ENCODE assay signal across 15 cellular contexts in genomic region chr11:112364962-112365481, GRCh38.
DNase-seq lines count a peak whose midpoint lies in the region; ATAC-seq, FAIRE-seq and TF ChIP-seq lines count a peak whose summit lies in the region.
"Had no signal": no experiment of that assay in that cellular context is flagged by ENCODE, and none has a peak within 500 bp of the region (broad histone marks: within the 10 kb centered on the region; RNA-seq: fewer than 3 reads in every experiment).

No MANE protein-coding gene starts in this region.

- ATAC-seq in activated CD4-positive, alpha-beta T cell treated with anti-CD3 and anti-CD28 coated beads for 36 hours: no peak
- ATAC-seq: CD8-positive, alpha-beta T cell had no signal

- H3K4me1 ChIP-seq in BE2C: peaks cover 15% of the 10 kb centered on the region; the same call in 1 of the 2 replicates
- peaks cover 0 to 5% of the 10 kb centered on the region in 2 donors for H3K4me1 ChIP-seq in muscle layer of duodenum (ENCODE audit: control insufficient read depth in 1 of 2, insufficient read depth in 2 of 2, low read length in 2 of 2)

- H3K4me3 ChIP-seq in BE2C (ENCODE audit: low read depth, low read length) (no peak overlapping the region), muscle layer of duodenum (ENCODE audit: low read depth in 1 of 2, low read length in 2 of 2) (no peak overlapping the region)

- peak; percentile 59 for DNase-seq in BE2C
- peak; percentile 13 for DNase-seq in NCI-H226
- no peak for DNase-seq in stimulated activated CD8-positive, alpha-beta memory T cell treated with anti-CD3 and anti-CD28 coated beads, Interleukin-4, amount 100 ng/mL, for 48 hours
- DNase-seq in activated CD4-positive, alpha-beta T cell treated with anti-CD3 and anti-CD28 coated beads for 36 hours: no peak
- DNase-seq in hypothalamus (lab: John Stamatoyannopoulos, UW): no peak
- DNase-seq in NCI-H1930 (lab: John Stamatoyannopoulos, UW): no peak
- DNase-seq: activated CD4-positive, alpha-beta T cell treated with anti-CD3 and anti-CD28 coated beads, Interleukin-2, amount 10 ng/mL, durations not matched to agents 7 days and 5 days; activated naive CD4-positive, alpha-beta T cell treated with anti-CD3 and anti-CD28 coated beads for 36 hours; CD8-positive, alpha-beta T cell; endodermal cell; NCI-H2107; nucleus accumbens; stimulated activated CD4-positive, alpha-beta T cell treated with anti-CD3 and anti-CD28 coated beads, Interleukin-4, amount 100 ng/mL, for 24 hours had no signal

- POLR2A ChIA-PET in activated CD4-positive, alpha-beta T cell treated with anti-CD3 and anti-CD28 coated beads for 36 hours (lab: Charles Lee): no interaction called here

- H3K9me3 Mint-ChIP-seq in activated CD4-positive, alpha-beta T cell treated with anti-CD3 and anti-CD28 coated beads for 36 hours (ENCODE audit: low read depth): no peaks in the 10 kb centered on the region
- H3K9me3 Mint-ChIP-seq: activated CD4-positive, alpha-beta T cell treated with anti-CD3 and anti-CD28 coated beads, Interleukin-2, amount 10 ng/mL, durations not matched to agents 7 days and 5 days; activated naive CD4-positive, alpha-beta T cell treated with anti-CD3 and anti-CD28 coated beads for 36 hours; CD8-positive, alpha-beta T cell; endodermal cell had no signal

- peak overlapping the region; percentile 75 for H3K27ac ChIP-seq in muscle layer of duodenum (ENCODE audit: low read length)

- H3K27me3 ChIP-seq in BE2C: no peaks in the 10 kb centered on the region
- no peaks in the 10 kb centered on the region for H3K27me3 ChIP-seq in muscle layer of duodenum (ENCODE audit: low read depth, low read length)

- CTCF ChIA-PET in activated CD4-positive, alpha-beta T cell treated with anti-CD3 and anti-CD28 coated beads for 36 hours (lab: Charles Lee): interaction anchor here (0.7 to 1.9 kb wide), 3 partner anchors 9 to 85 kb away, joined by 3 to 5 read pairs (median 3); no protein-coding TSS in a partner anchor

- H3K36me3 ChIP-seq in BE2C (no peaks in the 10 kb centered on the region), muscle layer of duodenum (ENCODE audit: control insufficient read depth in 1 of 2, insufficient read depth in 2 of 2, low read length in 2 of 2) (no peaks in the 10 kb centered on the region)

- no peaks in the 10 kb centered on the region for H3K4me1 Mint-ChIP-seq in activated CD4-positive, alpha-beta T cell treated with anti-CD3 and anti-CD28 coated beads for 36 hours
- H3K4me1 Mint-ChIP-seq: activated CD4-positive, alpha-beta T cell treated with anti-CD3 and anti-CD28 coated beads, Interleukin-2, amount 10 ng/mL, durations not matched to agents 7 days and 5 days had no signal

- no peaks in the 10 kb centered on the region for H3K36me3 Mint-ChIP-seq in activated CD4-positive, alpha-beta T cell treated with anti-CD3 and anti-CD28 coated beads for 36 hours (ENCODE audit: low read depth)

- TF ChIP-seq CTCF in BE2C (IDR thresholded peaks at IDR 0.05; ENCODE audit: low read depth, low read length): no peak

- intact Hi-C loops in activated CD4-positive, alpha-beta T cell treated with anti-CD3 and anti-CD28 coated beads for 36 hours (cut with DNase I, micrococcal nuclease): no loop called here

- no peaks in the 10 kb centered on the region for H3K27me3 Mint-ChIP-seq in activated CD4-positive, alpha-beta T cell treated with anti-CD3 and anti-CD28 coated beads for 36 hours
- H3K27me3 Mint-ChIP-seq: activated CD4-positive, alpha-beta T cell treated with anti-CD3 and anti-CD28 coated beads, Interleukin-2, amount 10 ng/mL, durations not matched to agents 7 days and 5 days had no signal

- no peak overlapping the region for H3K4me3 Mint-ChIP-seq in activated CD4-positive, alpha-beta T cell treated with anti-CD3 and anti-CD28 coated beads for 36 hours
- H3K4me3 Mint-ChIP-seq: activated CD4-positive, alpha-beta T cell treated with anti-CD3 and anti-CD28 coated beads, Interleukin-2, amount 10 ng/mL, durations not matched to agents 7 days and 5 days; activated naive CD4-positive, alpha-beta T cell treated with anti-CD3 and anti-CD28 coated beads for 36 hours; CD8-positive, alpha-beta T cell; endodermal cell had no signal

- FAIRE-seq in endometrium (lab: Jason Lieb, UNC): peak; percentile 81

- no peak overlapping the region for H3K27ac Mint-ChIP-seq in activated CD4-positive, alpha-beta T cell treated with anti-CD3 and anti-CD28 coated beads for 36 hours
- H3K27ac Mint-ChIP-seq: activated CD4-positive, alpha-beta T cell treated with anti-CD3 and anti-CD28 coated beads, Interleukin-2, amount 10 ng/mL, durations not matched to agents 7 days and 5 days; activated naive CD4-positive, alpha-beta T cell treated with anti-CD3 and anti-CD28 coated beads for 36 hours; CD8-positive, alpha-beta T cell had no signal

- H3K9me3 ChIP-seq in BE2C (0 out of 2 replicates have a peak, but pooled peaks cover 3% of the 10 kb centered on the region), muscle layer of duodenum (ENCODE audit: control insufficient read depth in 1 of 2, low read length in 2 of 2) (no peaks in the 10 kb centered on the region)

Comparison
In these comparisons a context has a peak if more than half of its experiments do, and no peak if none do; other contexts are left out.
1. DNase-seq: peak in BE2C (single experiment) and NCI-H226 (single experiment); none in stimulated activated CD8-positive, alpha-beta memory T cell treated with anti-CD3 and anti-CD28 coated beads, Interleukin-4, amount 100 ng/mL, for 48 hours (single experiment), activated CD4-positive, alpha-beta T cell treated with anti-CD3 and anti-CD28 coated beads for 36 hours (single experiment), hypothalamus (0 of 51) and NCI-H1930 (0 of 2).